In genomic region chr5:36230151-36230788, GRCh38 we compare ENCODE assay signal across 16 cellular contexts.
"Had no signal": no experiment of that assay in that cellular context is flagged by ENCODE, and none has a peak within 500 bp of the region (broad histone marks: within the 10 kb centered on the region; RNA-seq: fewer than 3 reads in every experiment).

No MANE protein-coding gene starts in this region.

- H3K4me1 ChIP-seq: colonic mucosa had no signal

- DNase-seq: activated CD4-positive, alpha-beta T cell treated with anti-CD3 and anti-CD28 coated beads for 1 hour; activated naive CD4-positive, alpha-beta T cell; colonic mucosa; kidney; natural killer cell; occipital lobe; posterior cingulate gyrus; stimulated activated CD4-positive, alpha-beta T cell treated with anti-CD3 and anti-CD28 coated beads, Interleukin-12 subunit alpha, Interleukin-12 subunit beta, amount 100 ng/mL, for 4 hours; stimulated activated CD4-positive, alpha-beta T cell treated with anti-CD3 and anti-CD28 coated beads, Interleukin-1b, Interleukin-23, amount 100 ng/mL, for 48 hours; stimulated activated CD8-positive, alpha-beta memory T cell treated with anti-CD3 and anti-CD28 coated beads, Interleukin-4, amount 100 ng/mL, for 48 hours; stimulated activated naive CD4-positive, alpha-beta T cell; tibial artery; uterus had no signal

- H3K4me3 Mint-ChIP-seq: brain; central memory CD8-positive, alpha-beta T cell; natural killer cell; T-helper 1 cell treated with Interleukin-12 subunit alpha and Interleukin-12 subunit beta and Interleukin-4 antibody, amounts not matched to agents 30 μg/mL and 1 μg/mL, for 36 hours had no signal

- H3K27ac Mint-ChIP-seq: natural killer cell; T-helper 1 cell treated with Interleukin-12 subunit alpha and Interleukin-12 subunit beta and Interleukin-4 antibody, amounts not matched to agents 30 μg/mL and 1 μg/mL, for 36 hours had no signal

- H3K9me3 ChIP-seq: colonic mucosa, tibial artery, uterus had no signal

- ATAC-seq: natural killer cell had no signal

- H3K27me3 ChIP-seq: colonic mucosa, tibial artery, uterus had no signal

- H3K9me3 Mint-ChIP-seq: brain; central memory CD8-positive, alpha-beta T cell; natural killer cell; T-helper 1 cell treated with Interleukin-12 subunit alpha and Interleukin-12 subunit beta and Interleukin-4 antibody, amounts not matched to agents 30 μg/mL and 1 μg/mL, for 36 hours had no signal

- H3K27me3 Mint-ChIP-seq: brain; central memory CD8-positive, alpha-beta T cell had no signal

- H3K36me3 ChIP-seq: colonic mucosa, uterus had no signal

- H3K27ac ChIP-seq: colonic mucosa, tibial artery, uterus had no signal

- H3K4me3 ChIP-seq: colonic mucosa, tibial artery, uterus had no signal
